9 cellular contexts compared by ENCODE assay signal in genomic region chr9:97853844-97854695, GRCh38. TPM values are rescaled to one million over a fixed set of nuclear protein-coding genes. Genes with fewer than 3 reads are reported as not detected.
DNase-seq lines count a peak whose midpoint lies in the region; ATAC-seq, FAIRE-seq and TF ChIP-seq lines count a peak whose summit lies in the region.
"Had no signal": no experiment of that assay in that cellular context is flagged by ENCODE, and none has a peak within 500 bp of the region (broad histone marks: within the 10 kb centered on the region; RNA-seq: fewer than 3 reads in every experiment).

No MANE protein-coding gene starts in this region.

- H4K8ac ChIP-seq in mesendoderm (ENCODE audit: low read depth, low read length) = no peak overlapping the region

- intact Hi-C loops in GM12878 (cut with micrococcal nuclease; ENCODE audit: unreplicated experiment) = no loop called here

- no peak for TF ChIP-seq RAD21 in GM12878 (IDR thresholded peaks at IDR 0.05; ENCODE audit: insufficient read depth, low read depth, low read length)

- H3K27ac ChIP-seq in SK-N-MC (no peak overlapping the region), GM12878 (ENCODE audit: control insufficient read depth, insufficient read depth) (no peak overlapping the region), mesendoderm (ENCODE audit: low read depth, low read length) (no peak overlapping the region)
- H3K27ac ChIP-seq: 22Rv1 had no signal

- in situ Hi-C loops in GM12878 (cut with MboI) = no loop called here

- H2AK5ac ChIP-seq in mesendoderm (ENCODE audit: low read length) = no peak overlapping the region

- POLR2A ChIA-PET in GM12878 (lab: Charles Lee) = no interaction called here

- no peak overlapping the region for H2BK5ac ChIP-seq in mesendoderm (ENCODE audit: low read length)

- H3K56ac ChIP-seq in mesendoderm (ENCODE audit: low read length) = no peak overlapping the region

- DNase-seq in DMS53 (lab: John Stamatoyannopoulos, UW) (peak; percentile 73), DMS53 treated with DMSO at 0.1 percent for 48 hours (lab: John Stamatoyannopoulos, UW; ENCODE audit: unreplicated experiment) (no peak), SK-N-MC (ENCODE audit: low read depth, low spot score) (no peak), GM12878 (ENCODE audit: low read depth, low spot score) (no peak), mesendoderm (peak; percentile 70), GF-D8 (lab: John Stamatoyannopoulos, UW) (no peak)
- peak; percentile 50 for DNase-seq in stimulated activated naive CD4-positive, alpha-beta T cell treated with Interleukin-2 at 50 U/mL for 16 hours (lab: John Stamatoyannopoulos, UW)

- H3K18ac ChIP-seq in mesendoderm (ENCODE audit: low read length) = no peak overlapping the region

- no peaks in the 10 kb centered on the region for H3K9me3 ChIP-seq in SK-N-MC (ENCODE audit: low read depth, low read length)
- no peaks in the 10 kb centered on the region; the same call in 2 of the 3 replicates for H3K9me3 ChIP-seq in GM12878 (replicated peaks; ENCODE audit: control insufficient read depth, insufficient read depth, low read length)

- no peaks in the 10 kb centered on the region for H3K79me1 ChIP-seq in mesendoderm (ENCODE audit: low read length)

- H3K36me3 ChIP-seq in SK-N-MC (ENCODE audit: insufficient read depth, low read length) (no peaks in the 10 kb centered on the region), GM12878 (ENCODE audit: control insufficient read depth in 2 of 2, insufficient read depth in 2 of 2, low read length in 1 of 2) (no peaks in the 10 kb centered on the region), mesendoderm (ENCODE audit: control insufficient read depth, insufficient read depth, low read length) (no peaks in the 10 kb centered on the region)

- no peak for TF ChIP-seq EP300 in GM12878 (IDR thresholded peaks at IDR 0.05; ENCODE audit: borderline replicate concordance in 1 of 2, control insufficient read depth in 1 of 2, low read depth in 2 of 2, low read length in 2 of 2)

- no peak overlapping the region for H4K5ac ChIP-seq in mesendoderm (ENCODE audit: low read length)

- SMC1A ChIA-PET in GM12878 (lab: Charles Lee; ENCODE audit: uncharacterized antibody, unreplicated experiment) = no interaction called here

- ATAC-seq in GM12878 = no peak
- no peak for ATAC-seq in GM21717 (IDR thresholded peaks at IDR 0.05; ENCODE audit: unreplicated experiment)

- no peak overlapping the region for H3K4ac ChIP-seq in mesendoderm (ENCODE audit: low read depth, low read length)

- no peak overlapping the region for H3K23ac ChIP-seq in mesendoderm (ENCODE audit: low read length)

- no TSS peak for BruUV-seq in GM12878 (replicated peaks; lab: Mats Ljungman, UMichigan)

- no peak overlapping the region for H2BK120ac ChIP-seq in mesendoderm (ENCODE audit: low read depth, low read length)

- no peak for TF ChIP-seq POLR2A in GM12878 (IDR thresholded peaks at IDR 0.05; ENCODE audit: low read depth, low read length)

- TF ChIP-seq CTCF in GM12878 (IDR thresholded peaks at IDR 0.05 in 2 of 3, conservative IDR thresholded peaks at IDR 0.05 in 1 of 3; ENCODE audit: control insufficient read depth in 2 of 3, extremely low read depth in 1 of 3, insufficient read depth in 1 of 3, low read depth in 3 of 3, low read length in 3 of 3) = 0 out of 6 replicates have a peak, but pooled peaks of 1 of the 3 experiments have one; percentile 3

- FAIRE-seq in GM12878 (lab: Jason Lieb, UNC) = no peak

- CTCF ChIA-PET in GM12878 (lab: Yijun Ruan, JAX) = no interaction called here

- no peak overlapping the region for H3K9ac ChIP-seq in SK-N-MC (ENCODE audit: insufficient read length)
- no peak overlapping the region for H3K9ac ChIP-seq in GM12878 (ENCODE audit: control insufficient read depth, insufficient read depth, low read length)
- H3K9ac ChIP-seq in mesendoderm (ENCODE audit: low read length) = no peak overlapping the region

- peaks cover 25 to 52% of the 10 kb centered on the region in 2 experiments for H3K27me3 ChIP-seq in GM12878 (replicated peaks in 1 of 2; ENCODE audit: control insufficient read depth in 2 of 2, insufficient read depth in 2 of 2, low read length in 1 of 2)
- peaks cover 87% of the 10 kb centered on the region for H3K27me3 ChIP-seq in mesendoderm (ENCODE audit: insufficient read depth, low read length, poor library complexity)

- RAD21 ChIA-PET in GM12878 (lab: Charles Lee; ENCODE audit: unreplicated experiment) = no interaction called here

- H3K79me2 ChIP-seq in GM12878 (ENCODE audit: control insufficient read depth, insufficient read depth, low read length) (no peaks in the 10 kb centered on the region), mesendoderm (ENCODE audit: control insufficient read depth, insufficient read depth, low read length) (no peaks in the 10 kb centered on the region)

- WGBS in GM12878 (ENCODE audit: insufficient coverage, insufficient replicate concordance, low lambda C conversion rate, missing lambda C conversion rate) = 26% methylated on average over 43 of the region's 125 CpGs
- WGBS in mesendoderm (ENCODE audit: extremely low coverage, insufficient coverage, low lambda C conversion rate) = no CpG with 5 or more reads among the region's 125 CpGs

- H3K4me2 ChIP-seq in GM12878 (ENCODE audit: control insufficient read depth, insufficient read depth) (peak overlapping the region; percentile 53), mesendoderm (ENCODE audit: low read length) (peak overlapping the region; percentile 39)

- no peaks in the 10 kb centered on the region for H4K20me1 ChIP-seq in GM12878 (ENCODE audit: control insufficient read depth, insufficient read depth)

- peak overlapping the region; percentile 64 for H3K4me3 ChIP-seq in SK-N-MC
- no peak overlapping the region for H3K4me3 ChIP-seq in GM12878
- no peak overlapping the region for H3K4me3 ChIP-seq in mesendoderm (ENCODE audit: low read length)

- no peak overlapping the region; the same call in 1 of the 2 replicates for H2AFZ ChIP-seq in GM12878 (ENCODE audit: control insufficient read depth, low read depth, low read length)

- H3K4me1 ChIP-seq in GM12878 (ENCODE audit: control insufficient read depth, insufficient read depth, low read length) = no peaks in the 10 kb centered on the region
- H3K4me1 ChIP-seq in mesendoderm (ENCODE audit: control insufficient read depth, low read depth, low read length) = no peaks in the 10 kb centered on the region

- H2BK15ac ChIP-seq in mesendoderm (replicated peaks; ENCODE audit: low read depth) = no peak overlapping the region

TF ChIP-seq in GM12878, 131 proteins besides CTCF, POLR2A, EP300 and RAD21:
- TF ChIP-seq NKRF (conservative IDR thresholded peaks at IDR 0.05) = no peak
- 0 out of 2 replicates have a peak, but pooled peaks have one; percentile 59 for TF ChIP-seq EZH2 (IDR thresholded peaks at IDR 0.05; ENCODE audit: borderline replicate concordance, control insufficient read depth, low read depth, low read length)
TF ChIP-seq in GM12878: peak in this region for 1.

RNA-seq across cellular contexts. Expression of gene FOXE1, which starts 1.0 kb away (rescaled TPM):
- not detected in 2 replicates for total RNA-seq in GM12878 (2013; cell fraction: nucleolus; rRNA removed)
- total RNA-seq in GM12878 (2014; rRNA removed) (not detected in 2 replicates), GM12878 (2014; rRNA removed; fragmentation: Illumina TruSeq; extraction: Trizol) (not detected in 2 replicates), GM12878 (2021) (not detected in 2 replicates)
- polyA plus RNA-seq in GM12878 (2011; ENCODE audit: low read depth) = not detected
- polyA plus RNA-seq in GM12878 (2011; rRNA removed) (not detected in 2 replicates), GM12878 (2014; fragmentation: Illumina TruSeq; extraction: Trizol) (not detected in 2 replicates), GM12878 (2014; fragmentation: Nextera tagmentation; extraction: Ambion mirVana) (not detected), GM12878 (2014; rRNA removed) (not detected in 2 replicates), GM12878 (2016; fragmentation: Nextera tagmentation; extraction: Ambion mirVana) (not detected)
- polyA plus RNA-seq in GM12878 (2011; cell fraction: cytosol; rRNA removed) = not detected in 2 replicates
- polyA plus RNA-seq in GM12878 (2011; cell fraction: nucleus; rRNA removed) = not detected in 2 replicates
- polyA plus RNA-seq in GM12878 (2012) = 0.04 TPM in 1 of 2 replicates, not detected in the other
- polyA minus RNA-seq in GM12878 (2011; rRNA and poly(A)+ RNA removed) = not detected in 2 replicates
- not detected in 2 replicates for polyA minus RNA-seq in GM12878 (2011; cell fraction: cytosol; rRNA and poly(A)+ RNA removed)
- not detected in 2 replicates for polyA minus RNA-seq in GM12878 (2011; cell fraction: nucleus; rRNA and poly(A)+ RNA removed)
- polyA plus RNA-seq in mesendoderm (2013, experiment 1 of 2) = 0.01 TPM
- polyA plus RNA-seq in mesendoderm (2013, experiment 2 of 2) = 0.04 TPM

Comparison
In these comparisons a context has a peak if more than half of its experiments do, and no peak if none do; other contexts are left out.
1. DNase-seq: peak in DMS53 (single experiment), mesendoderm (single experiment) and stimulated activated naive CD4-positive, alpha-beta T cell treated with Interleukin-2 at 50 U/mL for 16 hours (single experiment); none in DMS53 treated with DMSO at 0.1 percent for 48 hours (single experiment), SK-N-MC (single experiment), GM12878 (single experiment) and GF-D8 (single experiment).